Comparison of ENCODE assay signal across 19 cellular contexts in genomic region chr12:108324678-108325358, GRCh38. TPM values are rescaled to one million over a fixed set of nuclear protein-coding genes. Genes with fewer than 3 reads are reported as not detected.
"Had no signal": no experiment of that assay in that cellular context is flagged by ENCODE, and none has a peak within 500 bp of the region (broad histone marks: within the 10 kb centered on the region; RNA-seq: fewer than 3 reads in every experiment).

No MANE protein-coding gene starts in this region.

- H3K9ac ChIP-seq: SK-N-SH had no signal

- H3K4me3 Mint-ChIP-seq: stimulated activated memory B cell treated with anti-CD40 and anti-IgM and Interleukin-4, amounts not matched to agents 10 μg/mL and 1 μg/mL and 100 μg/mL, for 72 hours; WTC11 had no signal

- H3K27me3 ChIP-seq: breast epithelium, colonic mucosa, gastrocnemius medialis, upper lobe of left lung had no signal

- H3K36me3 Mint-ChIP-seq: activated naive CD4-positive, alpha-beta T cell treated with anti-CD3 and anti-CD28 coated beads, Interleukin-2, amount 50 U/mL, for 72 hours; stimulated activated memory B cell treated with anti-CD40 and anti-IgM and Interleukin-4, amounts not matched to agents 10 μg/mL and 1 μg/mL and 100 μg/mL, for 72 hours; WTC11 had no signal

- H3K9me3 ChIP-seq: breast epithelium, colonic mucosa, gastrocnemius medialis, neutrophil, SK-N-SH, upper lobe of left lung had no signal

- H3K4me1 Mint-ChIP-seq: stimulated activated memory B cell treated with anti-CD40 and anti-IgM and Interleukin-4, amounts not matched to agents 10 μg/mL and 1 μg/mL and 100 μg/mL, for 72 hours had no signal

- H3K4me2 ChIP-seq: SK-N-SH had no signal

- H3K9me3 Mint-ChIP-seq: activated naive CD4-positive, alpha-beta T cell treated with anti-CD3 and anti-CD28 coated beads, Interleukin-2, amount 50 U/mL, for 72 hours; activated T-helper 2 cell treated with anti-CD3 and anti-CD28 coated beads, Interferon-gamma antibody, Interleukin-2, Interleukin-4, amounts not matched to agents 10 μg/mL and 5 μg/mL and 100 μg/mL, durations not matched to agents 14 hours and 24 hours and 36 hours; stimulated activated memory B cell treated with anti-CD40 and anti-IgM and Interleukin-4, amounts not matched to agents 10 μg/mL and 1 μg/mL and 100 μg/mL, for 72 hours had no signal

- H3K27ac ChIP-seq: breast epithelium, colonic mucosa, gastrocnemius medialis, neutrophil had no signal

- H3K4me1 ChIP-seq: breast epithelium, colonic mucosa had no signal

- DNase-seq: activated CD4-positive, alpha-beta T cell treated with anti-CD3 and anti-CD28 coated beads for 48 hours; activated T-cell treated with anti-CD3 and anti-CD28 coated beads for 4 hours; colonic mucosa; effector CD8-positive, alpha-beta T cell; gastrocnemius medialis; right cardiac atrium; SK-N-SH; stimulated activated CD4-positive, alpha-beta T cell treated with anti-CD3 and anti-CD28 coated beads, Interleukin-1b, Interleukin-23, amount 100 ng/mL, for 48 hours; upper lobe of left lung had no signal

- H3K36me3 ChIP-seq: breast epithelium, colonic mucosa, gastrocnemius medialis, neutrophil had no signal

- ATAC-seq: activated naive CD4-positive, alpha-beta T cell treated with anti-CD3 and anti-CD28 coated beads, Interleukin-2, amount 50 U/mL, for 72 hours; gastrocnemius medialis; right cardiac atrium; stimulated activated memory B cell treated with anti-CD40 and anti-IgM and Interleukin-4, amounts not matched to agents 10 μg/mL and 1 μg/mL and 100 μg/mL, for 72 hours; WTC11 had no signal

- H3K4me3 ChIP-seq: breast epithelium, colonic mucosa, gastrocnemius medialis, upper lobe of left lung had no signal

- H3K27ac Mint-ChIP-seq: activated naive CD4-positive, alpha-beta T cell treated with anti-CD3 and anti-CD28 coated beads, Interleukin-2, amount 50 U/mL, for 72 hours; activated T-helper 2 cell treated with anti-CD3 and anti-CD28 coated beads, Interferon-gamma antibody, Interleukin-2, Interleukin-4, amounts not matched to agents 10 μg/mL and 5 μg/mL and 100 μg/mL, durations not matched to agents 14 hours and 24 hours and 36 hours; progenitor cell of endocrine pancreas; stimulated activated memory B cell treated with anti-CD40 and anti-IgM and Interleukin-4, amounts not matched to agents 10 μg/mL and 1 μg/mL and 100 μg/mL, for 72 hours; WTC11 had no signal

RNA-seq across cellular contexts. Expression of gene CMKLR1, which starts 14.3 kb away (rescaled TPM):
- total RNA-seq: activated CD8-positive, alpha-beta memory T cell treated with anti-CD3 and anti-CD28 coated beads for 36 hours; activated naive CD4-positive, alpha-beta T cell treated with anti-CD3 and anti-CD28 coated beads, Interleukin-2, amount 50 U/mL, for 72 hours; activated T-helper 2 cell treated with anti-CD3 and anti-CD28 coated beads, Interferon-gamma antibody, Interleukin-2, Interleukin-4, amounts not matched to agents 10 μg/mL and 5 μg/mL and 100 μg/mL, durations not matched to agents 14 hours and 24 hours and 36 hours; fibroblast of lung; progenitor cell of endocrine pancreas; T-helper 1 cell treated with Interleukin-12 subunit alpha and Interleukin-12 subunit beta and Interleukin-4 antibody, amounts not matched to agents 30 ng/mL and 1 ng/mL, for 36 hours had no signal
